In genomic region chr15:42474857-42475256, GRCh38 we compare ENCODE assay signal across 16 cellular contexts. TPM values are rescaled to one million over a fixed set of nuclear protein-coding genes. Genes with fewer than 3 reads are reported as not detected.
DNase-seq lines count a peak whose midpoint lies in the region; ATAC-seq and TF ChIP-seq lines count a peak whose summit lies in the region.
"Had no signal": no experiment of that assay in that cellular context is flagged by ENCODE, and none has a peak within 500 bp of the region (broad histone marks: within the 10 kb centered on the region; RNA-seq: fewer than 3 reads in every experiment).

No MANE protein-coding gene starts in this region.

- H3K4me3 ChIP-seq in NB4 (ENCODE audit: low read depth, low read length) (no peak overlapping the region), psoas muscle (no peak overlapping the region), foreskin fibroblast (ENCODE audit: low read depth in 1 of 2, low read length in 2 of 2) (no peak overlapping the region), colonic mucosa (no peak overlapping the region)
- H3K4me3 ChIP-seq: testis had no signal

- TF ChIP-seq CTCF in NB4 (IDR thresholded peaks at IDR 0.05; ENCODE audit: low read depth, low read length) (no peak), psoas muscle (IDR thresholded peaks at IDR 0.05) (no peak), foreskin fibroblast (IDR thresholded peaks at IDR 0.05; ENCODE audit: low read depth, low read length) (no peak), colonic mucosa (IDR thresholded peaks at IDR 0.05) (no peak)

- H3K27me3 ChIP-seq in psoas muscle (ENCODE audit: insufficient read depth in 3 of 3, low read length in 2 of 3) (no peaks in the 10 kb centered on the region), colonic mucosa (no peaks in the 10 kb centered on the region)
- H3K27me3 ChIP-seq: testis had no signal

- 70 to 87% (median 77%) methylated on average over 2 of the region's 2 CpGs for WGBS in psoas muscle, 3 donors

- H3K9me3 ChIP-seq in psoas muscle = no peaks in the 10 kb centered on the region
- no peaks in the 10 kb centered on the region for H3K9me3 ChIP-seq in colonic mucosa
- H3K9me3 ChIP-seq: testis had no signal

- no peaks in the 10 kb centered on the region for H3K27me3 Mint-ChIP-seq in central memory CD8-positive, alpha-beta T cell

- H3K4me3 Mint-ChIP-seq in central memory CD8-positive, alpha-beta T cell = no peak overlapping the region
- H3K4me3 Mint-ChIP-seq: T-helper 1 cell treated with Interleukin-12 subunit alpha and Interleukin-12 subunit beta and Interleukin-4 antibody, amounts not matched to agents 30 μg/mL and 1 μg/mL, for 36 hours had no signal

- no peak overlapping the region for H3K9ac ChIP-seq in colonic mucosa (ENCODE audit: low read depth in 2 of 2, low read length in 2 of 2)
- H3K9ac ChIP-seq: parathyroid adenoma had no signal

- no peak for TF ChIP-seq POLR2A in NB4 (IDR thresholded peaks at IDR 0.05; ENCODE audit: extremely low read depth, insufficient read length)

- H3K9me3 Mint-ChIP-seq in central memory CD8-positive, alpha-beta T cell = no peaks in the 10 kb centered on the region
- H3K9me3 Mint-ChIP-seq: T-helper 1 cell treated with Interleukin-12 subunit alpha and Interleukin-12 subunit beta and Interleukin-4 antibody, amounts not matched to agents 30 μg/mL and 1 μg/mL, for 36 hours had no signal

- H3K4me1 Mint-ChIP-seq in central memory CD8-positive, alpha-beta T cell = peaks cover 11% of the 10 kb centered on the region

- intact Hi-C loops in psoas muscle (cut with DNase I) = loop anchor here in 1 of 2 donors (5.0 kb wide), 1 partner anchor 203 kb away; the partner anchor contains the start of genes GANC and TMEM87A
- intact Hi-C loops in colonic mucosa (cut with DNase I) = no loop called here

- H3K36me3 ChIP-seq in psoas muscle (ENCODE audit: insufficient read depth in 1 of 2, low read depth in 1 of 2) = no peaks in the 10 kb centered on the region
- H3K36me3 ChIP-seq in colonic mucosa = no peaks in the 10 kb centered on the region

- H3K36me3 Mint-ChIP-seq in central memory CD8-positive, alpha-beta T cell (ENCODE audit: insufficient read depth) = peaks cover 6% of the 10 kb centered on the region

- no peak for ATAC-seq in central memory CD8-positive, alpha-beta T cell (replicated peaks; ENCODE audit: extremely low read depth, poor library complexity, severe bottlenecking)
- no peak for ATAC-seq in psoas muscle

- peak; percentile 11 for DNase-seq in EH (ENCODE audit: low read depth)
- peak; percentile 13 for DNase-seq in NB4 (ENCODE audit: low read depth)
- no peak for DNase-seq in central memory CD8-positive, alpha-beta T cell (ENCODE audit: low spot score in 2 of 2)
- no peak for DNase-seq in psoas muscle
- DNase-seq in foreskin fibroblast = no peak
- DNase-seq in HT-29 (ENCODE audit: low spot score) = no peak
- DNase-seq in colonic mucosa = no peak
- DNase-seq: activated CD4-positive, CD25-positive, alpha-beta regulatory T cell treated with anti-CD3 and anti-CD28 coated beads, Interleukin-2, amount 50 U/mL, for 72 hours; activated effector memory CD4-positive, alpha-beta T cell treated with anti-CD3 and anti-CD28 coated beads, Interleukin-2, amount 50 U/mL, for 16 hours; GF-D8; NCI-H146; NCI-H774; stimulated activated CD4-positive, alpha-beta T cell treated with anti-CD3 and anti-CD28 coated beads, Interleukin-4, amount 100 ng/mL, for 1 hour; testis had no signal

- peaks cover 26% of the 10 kb centered on the region for H3K4me1 ChIP-seq in psoas muscle
- no peaks in the 10 kb centered on the region for H3K4me1 ChIP-seq in colonic mucosa
- H3K4me1 ChIP-seq: parathyroid adenoma had no signal

- H3K27ac ChIP-seq in psoas muscle = peak overlapping the region; percentile 32
- no peak overlapping the region for H3K27ac ChIP-seq in colonic mucosa
- H3K27ac ChIP-seq: parathyroid adenoma, testis had no signal

- peak overlapping the region; percentile 33 for H3K27ac Mint-ChIP-seq in central memory CD8-positive, alpha-beta T cell (ENCODE audit: low read depth)
- H3K27ac Mint-ChIP-seq: T-helper 1 cell treated with Interleukin-12 subunit alpha and Interleukin-12 subunit beta and Interleukin-4 antibody, amounts not matched to agents 30 μg/mL and 1 μg/mL, for 36 hours had no signal

RNA-seq across cellular contexts. Expression of gene ZNF106, which starts 16.1 kb away (rescaled TPM):
- total RNA-seq in psoas muscle (100 to 1,000 TPM; 520 to 768 (median 704) TPM), colonic mucosa (10 to 100 TPM; 41.9 to 46.9 TPM)
- polyA plus RNA-seq in psoas muscle = 100 to 1,000 TPM in 2 of 3 donors, 10 to 100 TPM in 1; 76.1 to 617 (median 125) TPM
- 23.4 and 24.9 TPM in 2 replicates for total RNA-seq in HT-29 (2014; rRNA removed; shearing (Covaris generic))

RNA-seq across cellular contexts. Expression of gene SNAP23, which starts 20.6 kb away (rescaled TPM):
- 10 to 100 TPM; 21.9 to 42.2 (median 31.6) TPM for total RNA-seq in psoas muscle
- 10 to 100 TPM; 12.9 to 17.4 (median 17.2) TPM for polyA plus RNA-seq in psoas muscle
- 30.2 and 39.5 TPM in 2 replicates for total RNA-seq in HT-29 (2014; rRNA removed; shearing (Covaris generic))
- total RNA-seq in colonic mucosa = 10 to 100 TPM; 60.9 to 65.2 TPM

Comparison
In these comparisons a context has a peak if more than half of its experiments do, and no peak if none do; other contexts are left out.
1. DNase-seq: peak in EH (single experiment) and NB4 (single experiment); none in central memory CD8-positive, alpha-beta T cell (0 of 2), psoas muscle (0 of 2), foreskin fibroblast (0 of 2), HT-29 (single experiment) and colonic mucosa (single experiment).
2. RNA of gene ZNF106, which starts 16.1 kb away (total RNA-seq): 520 to 768 TPM in psoas muscle; 41.9 to 46.9 TPM in colonic mucosa and 23.4 to 24.9 TPM in HT-29; every median in the first group is over 10 times any median in the second.